13 cellular contexts compared by ENCODE assay signal in genomic region chr12:1741154-1741949, GRCh38. TPM values are rescaled to one million over a fixed set of nuclear protein-coding genes. Genes with fewer than 3 reads are reported as not detected.
DNase-seq lines count a peak whose midpoint lies in the region; ATAC-seq lines count a peak whose summit lies in the region.
"Had no signal": no experiment of that assay in that cellular context is flagged by ENCODE, and none has a peak within 500 bp of the region (broad histone marks: within the 10 kb centered on the region; RNA-seq: fewer than 3 reads in every experiment).

No MANE protein-coding gene starts in this region.

- H3K27ac ChIP-seq in CD4-positive, CD25-positive, alpha-beta regulatory T cell (ENCODE audit: insufficient read depth, low read length, poor library complexity, severe bottlenecking) = no peak overlapping the region

- no peak for DNase-seq in CD4-positive, CD25-positive, alpha-beta regulatory T cell
- DNase-seq in HuH-7.5 (ENCODE audit: low spot score) (peak; percentile 7), astrocyte of the hippocampus (ENCODE audit: low read depth, low spot score) (peak; percentile 23), NCI-H446 treated with DMSO at 0.1 percent for 48 hours (lab: John Stamatoyannopoulos, UW) (no peak), RKO (ENCODE audit: low spot score) (no peak)
- DNase-seq in natural killer cell treated with Interleukin-12 subunit alpha and Interleukin-12 subunit beta and Interleukin-15 and Interleukin-18, amount 100 ng/mL, for 72 hours (ENCODE audit: low spot score) = no peak
- DNase-seq: activated CD8-positive, alpha-beta memory T cell treated with anti-CD3 and anti-CD28 coated beads for 24 hours; activated naive CD4-positive, alpha-beta T cell treated with anti-CD3 and anti-CD28 coated beads, Interleukin-2, amount 10 ng/mL, durations not matched to agents 7 days and 5 days; left cardiac atrium; NCI-H187 had no signal

- no peaks in the 10 kb centered on the region for H3K36me3 ChIP-seq in CD4-positive, CD25-positive, alpha-beta regulatory T cell (ENCODE audit: control insufficient read depth, insufficient read depth, low read length)

- ATAC-seq in CD4-positive, CD25-positive, alpha-beta regulatory T cell (ENCODE audit: low read depth in 2 of 2) = no peak
- no peak for ATAC-seq in natural killer cell treated with Interleukin-12 subunit alpha and Interleukin-12 subunit beta and Interleukin-15 and Interleukin-18, amount 100 ng/mL, for 72 hours
- ATAC-seq in HG03469 (IDR thresholded peaks at IDR 0.05; ENCODE audit: unreplicated experiment) = no peak
- ATAC-seq in stimulated activated memory B cell treated with anti-CD40 and anti-IgM and Interleukin-4, amounts not matched to agents 10 μg/mL and 1 μg/mL and 100 μg/mL, for 72 hours = no peak
- ATAC-seq: left cardiac atrium had no signal

- peaks cover 37 to 65% (median 48%) of the 10 kb centered on the region in 4 donors for H3K4me1 Mint-ChIP-seq in CD4-positive, CD25-positive, alpha-beta regulatory T cell
- H3K4me1 Mint-ChIP-seq in natural killer cell treated with Interleukin-12 subunit alpha and Interleukin-12 subunit beta and Interleukin-15 and Interleukin-18, amount 100 ng/mL, for 72 hours (ENCODE audit: low read depth in 2 of 2) = peaks cover 42 to 49% of the 10 kb centered on the region in 2 donors
- peaks cover 54% of the 10 kb centered on the region for H3K4me1 Mint-ChIP-seq in stimulated activated memory B cell treated with anti-CD40 and anti-IgM and Interleukin-4, amounts not matched to agents 10 μg/mL and 1 μg/mL and 100 μg/mL, for 72 hours
- H3K4me1 Mint-ChIP-seq: activated naive CD4-positive, alpha-beta T cell treated with anti-CD3 and anti-CD28 coated beads, Interleukin-2, amount 10 ng/mL, durations not matched to agents 7 days and 5 days had no signal

- no peaks in the 10 kb centered on the region for H3K9me3 ChIP-seq in CD4-positive, CD25-positive, alpha-beta regulatory T cell (ENCODE audit: control insufficient read depth in 2 of 2, low read length in 2 of 2)

- no peaks in the 10 kb centered on the region for H3K27me3 ChIP-seq in CD4-positive, CD25-positive, alpha-beta regulatory T cell (ENCODE audit: control insufficient read depth, insufficient read depth, low read length)

- H3K4me3 ChIP-seq in CD4-positive, CD25-positive, alpha-beta regulatory T cell (ENCODE audit: low read depth, low read length) = no peak overlapping the region

- H3K4me3 Mint-ChIP-seq in CD4-positive, CD25-positive, alpha-beta regulatory T cell = peak overlapping the region in 2 of 4 donors; percentile 3 to 17
- peak overlapping the region; percentile 5 for H3K4me3 Mint-ChIP-seq in natural killer cell treated with Interleukin-12 subunit alpha and Interleukin-12 subunit beta and Interleukin-15 and Interleukin-18, amount 100 ng/mL, for 72 hours
- H3K4me3 Mint-ChIP-seq in stimulated activated memory B cell treated with anti-CD40 and anti-IgM and Interleukin-4, amounts not matched to agents 10 μg/mL and 1 μg/mL and 100 μg/mL, for 72 hours = no peak overlapping the region
- H3K4me3 Mint-ChIP-seq: activated naive CD4-positive, alpha-beta T cell treated with anti-CD3 and anti-CD28 coated beads, Interleukin-2, amount 10 ng/mL, durations not matched to agents 7 days and 5 days; dendritic cell treated with granulocyte-macrophage colony-stimulating factor and Interleukin-4, amounts not matched to agents 40 ng/mL and 50 ng/mL, for 4 days had no signal

- peaks cover 9% of the 10 kb centered on the region for H3K4me1 ChIP-seq in CD4-positive, CD25-positive, alpha-beta regulatory T cell (ENCODE audit: control insufficient read depth, insufficient read depth, low read length, poor library complexity, severe bottlenecking)

- peak overlapping the region in 2 of 3 donors; percentile 10 to 68 for H3K27ac Mint-ChIP-seq in CD4-positive, CD25-positive, alpha-beta regulatory T cell
- peak overlapping the region; percentile 4 to 65 for H3K27ac Mint-ChIP-seq in natural killer cell treated with Interleukin-12 subunit alpha and Interleukin-12 subunit beta and Interleukin-15 and Interleukin-18, amount 100 ng/mL, for 72 hours
- H3K27ac Mint-ChIP-seq in stimulated activated memory B cell treated with anti-CD40 and anti-IgM and Interleukin-4, amounts not matched to agents 10 μg/mL and 1 μg/mL and 100 μg/mL, for 72 hours = no peak overlapping the region
- H3K27ac Mint-ChIP-seq: activated naive CD4-positive, alpha-beta T cell treated with anti-CD3 and anti-CD28 coated beads, Interleukin-2, amount 10 ng/mL, durations not matched to agents 7 days and 5 days had no signal

- H3K27me3 Mint-ChIP-seq in CD4-positive, CD25-positive, alpha-beta regulatory T cell = no peaks in the 10 kb centered on the region
- no peaks in the 10 kb centered on the region for H3K27me3 Mint-ChIP-seq in natural killer cell treated with Interleukin-12 subunit alpha and Interleukin-12 subunit beta and Interleukin-15 and Interleukin-18, amount 100 ng/mL, for 72 hours
- no peaks in the 10 kb centered on the region for H3K27me3 Mint-ChIP-seq in stimulated activated memory B cell treated with anti-CD40 and anti-IgM and Interleukin-4, amounts not matched to agents 10 μg/mL and 1 μg/mL and 100 μg/mL, for 72 hours
- H3K27me3 Mint-ChIP-seq: activated naive CD4-positive, alpha-beta T cell treated with anti-CD3 and anti-CD28 coated beads, Interleukin-2, amount 10 ng/mL, durations not matched to agents 7 days and 5 days; dendritic cell treated with granulocyte-macrophage colony-stimulating factor and Interleukin-4, amounts not matched to agents 40 ng/mL and 50 ng/mL, for 4 days had no signal

- H3K9me3 Mint-ChIP-seq in CD4-positive, CD25-positive, alpha-beta regulatory T cell = peaks cover 0 to 4% (median 1%) of the 10 kb centered on the region in 7 donors
- H3K9me3 Mint-ChIP-seq in natural killer cell treated with Interleukin-12 subunit alpha and Interleukin-12 subunit beta and Interleukin-15 and Interleukin-18, amount 100 ng/mL, for 72 hours = no peaks in the 10 kb centered on the region
- peaks cover 2% of the 10 kb centered on the region for H3K9me3 Mint-ChIP-seq in stimulated activated memory B cell treated with anti-CD40 and anti-IgM and Interleukin-4, amounts not matched to agents 10 μg/mL and 1 μg/mL and 100 μg/mL, for 72 hours

- H3K36me3 Mint-ChIP-seq in CD4-positive, CD25-positive, alpha-beta regulatory T cell = peaks cover 8% of the 10 kb centered on the region
- H3K36me3 Mint-ChIP-seq in natural killer cell treated with Interleukin-12 subunit alpha and Interleukin-12 subunit beta and Interleukin-15 and Interleukin-18, amount 100 ng/mL, for 72 hours = peaks cover 6% of the 10 kb centered on the region
- peaks cover 38% of the 10 kb centered on the region for H3K36me3 Mint-ChIP-seq in stimulated activated memory B cell treated with anti-CD40 and anti-IgM and Interleukin-4, amounts not matched to agents 10 μg/mL and 1 μg/mL and 100 μg/mL, for 72 hours

RNA-seq across cellular contexts. Expression of gene ADIPOR2, which starts 50.5 kb away (rescaled TPM):
- total RNA-seq in CD4-positive, CD25-positive, alpha-beta regulatory T cell = 26.3 TPM
- 1 to 10 TPM; 1.8 to 3.3 (median 2.5) TPM for polyA plus RNA-seq in CD4-positive, CD25-positive, alpha-beta regulatory T cell
- total RNA-seq in natural killer cell treated with Interleukin-12 subunit alpha and Interleukin-12 subunit beta and Interleukin-15 and Interleukin-18, amount 100 ng/mL, for 72 hours = 10 to 100 TPM; 72.5 to 74.5 TPM

Comparison
In these comparisons a context has a peak if more than half of its experiments do, and no peak if none do; other contexts are left out.
1. DNase-seq: peak in HuH-7.5 (single experiment) and astrocyte of the hippocampus (single experiment); none in CD4-positive, CD25-positive, alpha-beta regulatory T cell (0 of 3), natural killer cell treated with Interleukin-12 subunit alpha and Interleukin-12 subunit beta and Interleukin-15 and Interleukin-18, amount 100 ng/mL, for 72 hours (single experiment), NCI-H446 treated with DMSO at 0.1 percent for 48 hours (single experiment) and RKO (single experiment).